31 cellular contexts compared by ENCODE assay signal in genomic region chr18:66687635-66688034, GRCh38.
"Had no signal": no experiment of that assay in that cellular context is flagged by ENCODE, and none has a peak within 500 bp of the region (broad histone marks: within the 10 kb centered on the region; RNA-seq: fewer than 3 reads in every experiment).

No MANE protein-coding gene starts in this region.

- H3K4me1 Mint-ChIP-seq: natural killer cell; stimulated activated memory B cell treated with anti-CD40 and anti-IgM and Interleukin-4, amounts not matched to agents 10 μg/mL and 1 μg/mL and 100 μg/mL, for 72 hours; stimulated activated naive CD8-positive, alpha-beta T cell treated with anti-CD3 and anti-CD28 coated beads, Interleukin-15, amount 100 ng/mL, for 72 hours had no signal

- ATAC-seq: natural killer cell; psoas muscle; right cardiac atrium; sciatic nerve; stimulated activated memory B cell treated with anti-CD40 and anti-IgM and Interleukin-4, amounts not matched to agents 10 μg/mL and 1 μg/mL and 100 μg/mL, for 72 hours; stimulated activated naive CD8-positive, alpha-beta T cell treated with anti-CD3 and anti-CD28 coated beads, Interleukin-15, amount 100 ng/mL, for 72 hours; stimulated activated naive CD8-positive, alpha-beta T cell treated with anti-CD3 and anti-CD28 coated beads, Interleukin-15, Interleukin-2, amounts not matched to agents 100 U/mL and 50 U/mL, for 24 hours; upper lobe of right lung had no signal

- DNase-seq: natural killer cell; occipital lobe; ovary; posterior cingulate gyrus; psoas muscle; right cardiac atrium; spleen; stimulated activated CD4-positive, alpha-beta T cell treated with anti-CD3 and anti-CD28 coated beads, Interleukin-12 subunit alpha, Interleukin-12 subunit beta, amount 100 ng/mL, for 4 hours; stimulated activated CD4-positive, alpha-beta T cell treated with anti-CD3 and anti-CD28 coated beads, Interleukin-1b, Interleukin-23, amount 100 ng/mL, for 48 hours; stimulated activated CD4-positive, alpha-beta T cell treated with anti-CD3 and anti-CD28 coated beads, Interleukin-4, amount 100 ng/mL, for 1 hour; stimulated activated CD4-positive, alpha-beta T cell treated with anti-CD3 and anti-CD28 coated beads, Interleukin-4, amount 100 ng/mL, for 4 hours; stimulated activated CD8-positive, alpha-beta memory T cell treated with anti-CD3 and anti-CD28 coated beads, Interleukin-4, amount 100 ng/mL, for 48 hours; stimulated activated naive CD4-positive, alpha-beta T cell; stimulated activated naive CD8-positive, alpha-beta T cell treated with anti-CD3 and anti-CD28 coated beads, Interleukin-15, amount 100 ng/mL, for 72 hours; stimulated activated naive CD8-positive, alpha-beta T cell treated with anti-CD3 and anti-CD28 coated beads, Interleukin-15, Interleukin-2, amounts not matched to agents 100 U/mL and 50 U/mL, for 24 hours; substantia nigra; testis; tibial artery; transverse colon; upper lobe of right lung; uterus had no signal

- H3K36me3 Mint-ChIP-seq: natural killer cell; neural progenitor cell; stimulated activated memory B cell treated with anti-CD40 and anti-IgM and Interleukin-4, amounts not matched to agents 10 μg/mL and 1 μg/mL and 100 μg/mL, for 72 hours; type B pancreatic cell had no signal

- H3K4me3 Mint-ChIP-seq: natural killer cell; nephron; neural progenitor cell; stimulated activated memory B cell treated with anti-CD40 and anti-IgM and Interleukin-4, amounts not matched to agents 10 μg/mL and 1 μg/mL and 100 μg/mL, for 72 hours; stimulated activated naive CD8-positive, alpha-beta T cell treated with anti-CD3 and anti-CD28 coated beads, Interleukin-15, amount 100 ng/mL, for 72 hours; type B pancreatic cell had no signal

- H3K27ac Mint-ChIP-seq: natural killer cell; nephron; neural progenitor cell; progenitor cell of endocrine pancreas; stimulated activated memory B cell treated with anti-CD40 and anti-IgM and Interleukin-4, amounts not matched to agents 10 μg/mL and 1 μg/mL and 100 μg/mL, for 72 hours; stimulated activated naive CD8-positive, alpha-beta T cell treated with anti-CD3 and anti-CD28 coated beads, Interleukin-15, amount 100 ng/mL, for 72 hours; type B pancreatic cell had no signal

- H3K27me3 Mint-ChIP-seq: progenitor cell of endocrine pancreas; stimulated activated memory B cell treated with anti-CD40 and anti-IgM and Interleukin-4, amounts not matched to agents 10 μg/mL and 1 μg/mL and 100 μg/mL, for 72 hours; stimulated activated naive CD8-positive, alpha-beta T cell treated with anti-CD3 and anti-CD28 coated beads, Interleukin-15, amount 100 ng/mL, for 72 hours; type B pancreatic cell had no signal

- H3K36me3 ChIP-seq: ovary, spleen, suprapubic skin, tibial artery, transverse colon, upper lobe of right lung, uterus had no signal

- H3K27me3 ChIP-seq: neural progenitor cell, ovary, spleen, suprapubic skin, testis, tibial artery, transverse colon, upper lobe of right lung, uterus had no signal

- H3K9me3 ChIP-seq: testis, transverse colon, uterus had no signal

- H3K4me3 ChIP-seq: neural progenitor cell, ovary, psoas muscle, skin epidermis, smooth muscle cell, spleen, suprapubic skin, testis, tibial artery, transverse colon, upper lobe of right lung, uterus had no signal

- H3K4me1 ChIP-seq: parathyroid adenoma, psoas muscle, suprapubic skin, transverse colon, uterus had no signal

- H3K27ac ChIP-seq: neural progenitor cell, ovary, parathyroid adenoma, psoas muscle, skin epidermis, spleen, suprapubic skin, testis, tibial artery, transverse colon, upper lobe of right lung, uterus had no signal

- H3K9ac ChIP-seq: neural progenitor cell, parathyroid adenoma had no signal

- H3K9me3 Mint-ChIP-seq: stimulated activated memory B cell treated with anti-CD40 and anti-IgM and Interleukin-4, amounts not matched to agents 10 μg/mL and 1 μg/mL and 100 μg/mL, for 72 hours; type B pancreatic cell had no signal
